5 cellular contexts compared by ENCODE assay signal in the genomic region with DNA sequence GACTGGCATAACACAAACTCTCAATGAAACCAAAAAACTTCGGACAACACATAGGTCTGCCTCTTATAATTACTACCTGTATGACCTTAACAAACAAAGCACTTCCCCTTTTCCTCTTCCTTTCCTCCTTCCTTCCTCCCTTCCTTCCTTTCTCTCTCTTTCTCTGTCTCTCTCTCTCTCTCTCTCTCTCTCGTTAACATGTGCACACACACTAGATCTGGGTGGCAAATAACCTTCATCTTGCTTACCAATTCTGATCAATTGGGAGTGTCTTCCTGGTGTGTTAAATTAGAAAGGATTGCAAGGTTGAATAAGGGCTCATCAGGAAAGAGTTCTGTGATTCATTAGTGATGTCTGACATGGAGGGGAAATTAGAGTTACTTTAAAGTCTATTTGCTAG.
"Had no signal": no experiment of that assay in that cellular context is flagged by ENCODE, and none has a peak within 500 bp of the region (broad histone marks: within the 10 kb centered on the region; RNA-seq: fewer than 3 reads in every experiment).

No MANE protein-coding gene starts in this region.

- H3K27ac Mint-ChIP-seq: IgD-negative memory B cell had no signal

- H3K27ac ChIP-seq: HL-60 had no signal

- H3K36me3 Mint-ChIP-seq: IgD-negative memory B cell had no signal

- H3K27me3 Mint-ChIP-seq: IgD-negative memory B cell had no signal

- H3K4me3 Mint-ChIP-seq: IgD-negative memory B cell had no signal

- DNase-seq: IMR-90, KBM-7, KG1 had no signal

- H3K4me1 Mint-ChIP-seq: IgD-negative memory B cell had no signal
